ENCODE assay signal across 15 cellular contexts in the genomic region with DNA sequence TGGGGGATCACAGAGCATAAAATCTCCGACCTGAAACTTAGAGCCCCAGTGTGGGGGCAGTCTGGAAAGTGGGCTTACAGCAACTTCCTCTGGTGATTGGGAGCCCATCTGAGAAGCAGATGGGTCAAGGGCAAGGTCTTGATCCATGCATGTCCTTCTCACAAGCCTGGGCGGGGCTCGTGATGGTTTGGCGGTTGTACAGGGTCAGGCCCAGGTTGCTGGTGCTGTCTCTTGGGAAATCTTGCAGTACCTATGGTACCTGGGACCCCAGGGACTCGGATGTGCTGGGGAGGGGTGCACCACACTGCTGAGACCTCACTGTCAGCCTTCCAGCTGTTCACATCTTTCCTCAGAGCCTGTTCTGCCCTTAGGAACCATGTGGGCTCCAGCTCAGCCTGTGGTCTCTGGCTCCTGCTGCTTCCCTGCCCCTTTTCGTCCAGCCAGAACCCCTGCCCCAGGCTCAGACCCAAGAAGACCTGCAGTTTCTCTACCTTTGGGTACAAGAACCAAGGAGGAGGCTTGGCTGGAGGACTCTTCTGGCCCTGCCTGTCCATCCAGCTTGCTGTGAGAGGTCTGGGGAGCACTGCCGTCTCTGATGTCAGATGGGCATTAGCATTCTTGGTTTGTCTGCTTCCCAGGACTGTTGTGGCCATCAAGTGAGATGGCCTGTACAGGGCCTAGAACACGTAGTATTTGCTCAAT. TPM values are rescaled to one million over a fixed set of nuclear protein-coding genes. Genes with fewer than 3 reads are reported as not detected.
A peak's percentile ranks its signal among the peaks of the same experiment; 100 is the strongest.
DNase-seq lines count a peak whose midpoint lies in the region; ATAC-seq and TF ChIP-seq lines count a peak whose summit lies in the region.
"Had no signal": no experiment of that assay in that cellular context is flagged by ENCODE, and none has a peak within 500 bp of the region (broad histone marks: within the 10 kb centered on the region; RNA-seq: fewer than 3 reads in every experiment).

No MANE protein-coding gene starts in this region.

- POLR2A ChIA-PET in RWPE1 (lab: Yijun Ruan, JAX; ENCODE audit: low non-redundant PET) = no interaction called here

- peaks cover 22% of the 10 kb centered on the region for H3K4me1 Mint-ChIP-seq in activated naive CD4-positive, alpha-beta T cell treated with anti-CD3 and anti-CD28 coated beads for 36 hours (ENCODE audit: low read depth)
- H3K4me1 Mint-ChIP-seq in immature natural killer cell = peaks cover 37 to 54% of the 10 kb centered on the region in 2 donors
- H3K4me1 Mint-ChIP-seq in type B pancreatic cell (ENCODE audit: unreplicated experiment) = peaks cover 67% of the 10 kb centered on the region

- CTCF ChIA-PET in activated naive CD4-positive, alpha-beta T cell treated with anti-CD3 and anti-CD28 coated beads for 36 hours (lab: Charles Lee) = interaction anchor here (1.1 kb wide), 1 partner anchor 26 kb away, joined by 3 read pairs; no protein-coding TSS in a partner anchor
- CTCF ChIA-PET in RWPE1 (lab: Yijun Ruan, JAX) = interaction anchor here (1.3 kb wide), 1 partner anchor 14 kb away, joined by 4 read pairs; no protein-coding TSS in a partner anchor

- H3K36me3 Mint-ChIP-seq in activated naive CD4-positive, alpha-beta T cell treated with anti-CD3 and anti-CD28 coated beads for 36 hours (ENCODE audit: low read depth) = peaks cover 3% of the 10 kb centered on the region
- H3K36me3 Mint-ChIP-seq in immature natural killer cell = peaks cover 0 to 17% (median 4%) of the 10 kb centered on the region in 3 donors
- peaks cover 8% of the 10 kb centered on the region for H3K36me3 Mint-ChIP-seq in type B pancreatic cell

- peak overlapping the region; percentile 67 for H3K27ac ChIP-seq in RWPE1
- H3K27ac ChIP-seq: left ventricle myocardium inferior had no signal

- H3K27ac Mint-ChIP-seq in activated naive CD4-positive, alpha-beta T cell treated with anti-CD3 and anti-CD28 coated beads for 36 hours = peak overlapping the region; percentile 37
- H3K27ac Mint-ChIP-seq in immature natural killer cell = peak overlapping the region in 5 of 6 donors; percentile 41 to 84 (median 62)
- peak overlapping the region; percentile 66 for H3K27ac Mint-ChIP-seq in type B pancreatic cell
- H3K27ac Mint-ChIP-seq: stimulated activated naive CD8-positive, alpha-beta T cell treated with anti-CD3 and anti-CD28 coated beads, Interleukin-15, Interleukin-2, amounts not matched to agents 100 ng/mL and 50 ng/mL, for 24 hours; T-helper 1 cell treated with Interleukin-12 subunit alpha and Interleukin-12 subunit beta and Interleukin-4 antibody, amounts not matched to agents 30 μg/mL and 1 μg/mL, for 36 hours had no signal

- in situ Hi-C loops in G401 (cut with HindIII; ENCODE audit: low sequenced_read_pairs) = no loop called here

- TF ChIP-seq CTCF in RWPE1 (conservative IDR thresholded peaks at IDR 0.05; ENCODE audit: low read depth) = no peak
- TF ChIP-seq CTCF in type B pancreatic cell (conservative IDR thresholded peaks at IDR 0.05) = no peak

- H3K9me3 Mint-ChIP-seq in activated naive CD4-positive, alpha-beta T cell treated with anti-CD3 and anti-CD28 coated beads for 36 hours = no peaks in the 10 kb centered on the region
- no peaks in the 10 kb centered on the region for H3K9me3 Mint-ChIP-seq in immature natural killer cell
- H3K9me3 Mint-ChIP-seq in type B pancreatic cell = no peaks in the 10 kb centered on the region
- H3K9me3 Mint-ChIP-seq: stimulated activated naive CD8-positive, alpha-beta T cell treated with anti-CD3 and anti-CD28 coated beads, Interleukin-15, Interleukin-2, amounts not matched to agents 100 ng/mL and 50 ng/mL, for 24 hours; T-helper 1 cell treated with Interleukin-12 subunit alpha and Interleukin-12 subunit beta and Interleukin-4 antibody, amounts not matched to agents 30 μg/mL and 1 μg/mL, for 36 hours had no signal

- no peak overlapping the region for H3K4me3 Mint-ChIP-seq in activated naive CD4-positive, alpha-beta T cell treated with anti-CD3 and anti-CD28 coated beads for 36 hours
- no peak overlapping the region for H3K4me3 Mint-ChIP-seq in immature natural killer cell
- H3K4me3 Mint-ChIP-seq in type B pancreatic cell = no peak overlapping the region
- H3K4me3 Mint-ChIP-seq: stimulated activated naive CD8-positive, alpha-beta T cell treated with anti-CD3 and anti-CD28 coated beads, Interleukin-15, Interleukin-2, amounts not matched to agents 100 ng/mL and 50 ng/mL, for 24 hours; T-helper 1 cell treated with Interleukin-12 subunit alpha and Interleukin-12 subunit beta and Interleukin-4 antibody, amounts not matched to agents 30 μg/mL and 1 μg/mL, for 36 hours had no signal

- H3K27me3 Mint-ChIP-seq in activated naive CD4-positive, alpha-beta T cell treated with anti-CD3 and anti-CD28 coated beads for 36 hours (ENCODE audit: low read depth) = no peaks in the 10 kb centered on the region
- peaks cover 2 to 4% (median 2%) of the 10 kb centered on the region in 3 donors for H3K27me3 Mint-ChIP-seq in immature natural killer cell (ENCODE audit: low read depth in 3 of 3)
- H3K27me3 Mint-ChIP-seq in type B pancreatic cell = no peaks in the 10 kb centered on the region
- H3K27me3 Mint-ChIP-seq: stimulated activated naive CD8-positive, alpha-beta T cell treated with anti-CD3 and anti-CD28 coated beads, Interleukin-15, Interleukin-2, amounts not matched to agents 100 ng/mL and 50 ng/mL, for 24 hours had no signal

- no peak for ATAC-seq in HG02571 (IDR thresholded peaks at IDR 0.05; ENCODE audit: unreplicated experiment)

- DNase-seq in activated naive CD4-positive, alpha-beta T cell treated with anti-CD3 and anti-CD28 coated beads for 36 hours = no peak
- DNase-seq in activated naive CD4-positive, alpha-beta T cell (lab: John Stamatoyannopoulos, UW) = no peak
- DNase-seq in RWPE1 (ENCODE audit: low spot score) (no peak), immature natural killer cell (no peak), type B pancreatic cell (ENCODE audit: extremely low spot score, unreplicated experiment) (no peak), G401 (ENCODE audit: low spot score) (no peak), NCI-H526 treated with DMSO at 0.1 percent for 48 hours (lab: John Stamatoyannopoulos, UW) (no peak)
- DNase-seq: COR-L47, left ventricle myocardium inferior, NCI-H1694, NCI-H446, SIG-M5 had no signal

- intact Hi-C loops in activated naive CD4-positive, alpha-beta T cell treated with anti-CD3 and anti-CD28 coated beads for 36 hours (cut with micrococcal nuclease) = no loop called here

RNA-seq across cellular contexts. Expression of a gene that starts 24.5 kb away (rescaled TPM):
- total RNA-seq in activated naive CD4-positive, alpha-beta T cell treated with anti-CD3 and anti-CD28 coated beads for 36 hours = not detected
- polyA plus RNA-seq in immature natural killer cell = under 1 TPM in 1 of 3 donors, not detected in 2; 0.08 TPM
- total RNA-seq in type B pancreatic cell (ENCODE audit: low replicate concordance) = 9.8 and 26.4 TPM in 2 replicates
- 0.27 and 0.86 TPM in 2 replicates for total RNA-seq in G401 (2014; rRNA removed; shearing (Covaris generic))
- total RNA-seq: left ventricle myocardium inferior had no signal
